ENCODE assay signal across 12 cellular contexts in the genomic region with DNA sequence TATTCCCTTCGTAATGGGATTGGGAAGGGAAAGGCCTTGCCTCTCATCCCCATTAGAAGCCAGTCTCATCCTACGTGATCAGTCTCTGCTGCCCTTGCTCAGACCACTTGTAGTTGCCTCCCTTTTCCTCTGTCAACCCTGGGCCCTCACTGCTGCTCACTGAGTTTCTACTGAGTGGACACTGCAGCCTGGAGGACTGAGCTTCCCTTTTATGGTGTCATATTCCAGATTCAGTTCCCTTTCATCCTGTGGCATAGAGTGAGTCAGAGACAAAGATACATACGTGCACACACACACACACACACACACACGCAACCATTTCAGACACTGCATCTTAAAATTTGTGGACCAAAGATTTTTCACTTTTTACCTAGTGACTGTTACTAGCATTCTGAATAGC. TPM values are rescaled to one million over a fixed set of nuclear protein-coding genes. Genes with fewer than 3 reads are reported as not detected.
DNase-seq lines count a peak whose midpoint lies in the region; ATAC-seq and TF ChIP-seq lines count a peak whose summit lies in the region.
"Had no signal": no experiment of that assay in that cellular context is flagged by ENCODE, and none has a peak within 500 bp of the region (broad histone marks: within the 10 kb centered on the region; RNA-seq: fewer than 3 reads in every experiment).

No MANE protein-coding gene starts in this region.

- ATAC-seq in activated T-helper 17 cell treated with anti-CD3 and anti-CD28 coated beads, Interleukin-2, amount 50 U/mL, for 72 hours (replicated peaks): no peak
- ATAC-seq in left ventricle myocardium superior: peak; percentile 28
- ATAC-seq: activated CD4-positive, CD25-positive, alpha-beta regulatory T cell treated with anti-CD3 and anti-CD28 coated beads, Interleukin-2, amount 50 U/mL, for 24 hours had no signal

- intact Hi-C loops in MCF 10A (cut with micrococcal nuclease) (no loop called here), breast epithelium (cut with DNase I; ENCODE audit: low total_unique reads) (no loop called here), left ventricle myocardium superior (cut with micrococcal nuclease) (no loop called here)

- H3K27ac ChIP-seq in breast epithelium (no peak overlapping the region), caudate nucleus (ENCODE audit: low read depth, low read length) (no peak overlapping the region)
- H3K27ac ChIP-seq: stomach had no signal

- TF ChIP-seq CTCF in MCF 10A (IDR thresholded peaks at IDR 0.05; ENCODE audit: unreplicated experiment) (no peak), breast epithelium (IDR thresholded peaks at IDR 0.05) (no peak), type B pancreatic cell (conservative IDR thresholded peaks at IDR 0.05) (no peak)

- H3K9me3 Mint-ChIP-seq in MCF 10A (ENCODE audit: unreplicated experiment): no peaks in the 10 kb centered on the region
- no peaks in the 10 kb centered on the region for H3K9me3 Mint-ChIP-seq in activated T-helper 17 cell treated with anti-CD3 and anti-CD28 coated beads, Interleukin-2, amount 50 U/mL, for 72 hours
- H3K9me3 Mint-ChIP-seq in type B pancreatic cell: no peaks in the 10 kb centered on the region

- DNase-seq in MCF 10A (ENCODE audit: unreplicated experiment): peak; percentile 25
- DNase-seq in breast epithelium (ENCODE audit: low spot score in 2 of 2): no peak
- no peak for DNase-seq in left ventricle myocardium superior
- DNase-seq in stromal cell of bone marrow (ENCODE audit: low read depth): peak; percentile 25
- no peak for DNase-seq in type B pancreatic cell (ENCODE audit: extremely low spot score, unreplicated experiment)
- no peak for DNase-seq in central memory CD4-positive, alpha-beta T cell
- no peak for DNase-seq in caudate nucleus (lab: John Stamatoyannopoulos, UW)
- DNase-seq: activated gamma-delta T cell, AML-193, stomach had no signal

- no peaks in the 10 kb centered on the region for H3K27me3 Mint-ChIP-seq in MCF 10A (ENCODE audit: insufficient read depth, unreplicated experiment)
- no peaks in the 10 kb centered on the region for H3K27me3 Mint-ChIP-seq in activated T-helper 17 cell treated with anti-CD3 and anti-CD28 coated beads, Interleukin-2, amount 50 U/mL, for 72 hours
- no peaks in the 10 kb centered on the region for H3K27me3 Mint-ChIP-seq in type B pancreatic cell

- BruUV-seq in MCF 10A (replicated peaks; lab: Mats Ljungman, UMichigan): no TSS peak

- POLR2A ChIA-PET in MCF 10A (lab: Yijun Ruan, JAX): interaction anchor here (0.7 kb wide), 1 partner anchor 14 kb away, joined by 3 read pairs; no protein-coding TSS in a partner anchor

- no peaks in the 10 kb centered on the region for H3K27me3 ChIP-seq in breast epithelium
- H3K27me3 ChIP-seq: stomach had no signal

- peak overlapping the region; percentile 59 for H3K27ac Mint-ChIP-seq in MCF 10A (ENCODE audit: low read depth, unreplicated experiment)
- H3K27ac Mint-ChIP-seq in activated T-helper 17 cell treated with anti-CD3 and anti-CD28 coated beads, Interleukin-2, amount 50 U/mL, for 72 hours: peak overlapping the region; percentile 82
- no peak overlapping the region for H3K27ac Mint-ChIP-seq in type B pancreatic cell

- H3K4me3 ChIP-seq in breast epithelium: no peak overlapping the region
- H3K4me3 ChIP-seq: stomach had no signal

- TF ChIP-seq POLR2A in breast epithelium (IDR thresholded peaks at IDR 0.05): no peak

- H3K9me3 ChIP-seq in breast epithelium: no peaks in the 10 kb centered on the region
- H3K9me3 ChIP-seq: stomach had no signal

- H3K36me3 ChIP-seq in breast epithelium: no peaks in the 10 kb centered on the region

- peaks cover 91% of the 10 kb centered on the region for H3K36me3 Mint-ChIP-seq in MCF 10A (ENCODE audit: insufficient read depth, unreplicated experiment)
- H3K36me3 Mint-ChIP-seq in activated T-helper 17 cell treated with anti-CD3 and anti-CD28 coated beads, Interleukin-2, amount 50 U/mL, for 72 hours (ENCODE audit: low read depth): peaks cover 98% of the 10 kb centered on the region
- peaks cover 53% of the 10 kb centered on the region for H3K36me3 Mint-ChIP-seq in type B pancreatic cell

- CTCF ChIA-PET in MCF 10A (lab: Yijun Ruan, JAX): interaction anchor here (0.6 to 1.1 kb wide), 4 partner anchors 13 to 1801 kb away, joined by 3 to 4 read pairs (median 3); no protein-coding TSS in a partner anchor

- H3K4me1 ChIP-seq in breast epithelium: no peaks in the 10 kb centered on the region

- H3K4me1 Mint-ChIP-seq in MCF 10A (ENCODE audit: insufficient read depth, unreplicated experiment): peaks cover 19% of the 10 kb centered on the region
- H3K4me1 Mint-ChIP-seq in activated T-helper 17 cell treated with anti-CD3 and anti-CD28 coated beads, Interleukin-2, amount 50 U/mL, for 72 hours: peaks cover 20% of the 10 kb centered on the region
- H3K4me1 Mint-ChIP-seq in type B pancreatic cell (ENCODE audit: unreplicated experiment): peaks cover 6% of the 10 kb centered on the region

- H3K4me3 Mint-ChIP-seq in MCF 10A (ENCODE audit: unreplicated experiment): no peak overlapping the region
- H3K4me3 Mint-ChIP-seq in activated T-helper 17 cell treated with anti-CD3 and anti-CD28 coated beads, Interleukin-2, amount 50 U/mL, for 72 hours: no peak overlapping the region
- no peak overlapping the region for H3K4me3 Mint-ChIP-seq in type B pancreatic cell

RNA-seq across cellular contexts. Expression of a gene that starts 56.6 kb away (rescaled TPM):
- 42.8 and 44.1 TPM in 2 replicates for total RNA-seq in MCF 10A (2022)
- total RNA-seq in breast epithelium: 10 to 100 TPM; 30.4 to 45.1 (median 39.7) TPM
- 10 to 100 TPM; 22.5 to 24.4 TPM for total RNA-seq in activated T-helper 17 cell treated with anti-CD3 and anti-CD28 coated beads, Interleukin-2, amount 50 U/mL, for 72 hours
- 15.1 TPM for total RNA-seq in left ventricle myocardium superior
- total RNA-seq in type B pancreatic cell (ENCODE audit: low replicate concordance): 30.4 and 37.2 TPM in 2 replicates

Comparison
In these comparisons a context has a peak if more than half of its experiments do, and no peak if none do; other contexts are left out.
1. DNase-seq: peak in MCF 10A (single experiment) and stromal cell of bone marrow (single experiment); none in breast epithelium (0 of 2), left ventricle myocardium superior (single experiment), type B pancreatic cell (single experiment), central memory CD4-positive, alpha-beta T cell (single experiment) and caudate nucleus (0 of 61).